In genomic region chr19:43782689-43783231, GRCh38 we compare ENCODE assay signal across 1 cellular context.
TF ChIP-seq lines count a peak whose summit lies in the region.

No MANE protein-coding gene starts in this region.

TF ChIP-seq in GM23338, 12 proteins besides CTCF, POLR2A, EP300 and RAD21:
- TF ChIP-seq REST (IDR thresholded peaks at IDR 0.05; ENCODE audit: unreplicated experiment) (no peak), JUNB (IDR thresholded peaks at IDR 0.05; ENCODE audit: unreplicated experiment) (no peak), STAT1 (IDR thresholded peaks at IDR 0.05; ENCODE audit: unreplicated experiment) (no peak), POLR2AphosphoS5 (IDR thresholded peaks at IDR 0.05; ENCODE audit: low read depth) (no peak), ETS1 (IDR thresholded peaks at IDR 0.05) (no peak), EZH2 (IDR thresholded peaks at IDR 0.05; ENCODE audit: low read depth, unreplicated experiment) (no peak), ZNF114 (CRISPR knock-in tag; IDR thresholded peaks at IDR 0.05) (no peak), CREB1 (CRISPR knock-in tag; IDR thresholded peaks at IDR 0.05; ENCODE audit: low read depth) (no peak)
